In genomic region chr2:19362094-19362649, GRCh38 we compare ENCODE assay signal across 8 cellular contexts.
DNase-seq lines count a peak whose midpoint lies in the region; ATAC-seq and TF ChIP-seq lines count a peak whose summit lies in the region.

No MANE protein-coding gene starts in this region.

- peaks cover 22% of the 10 kb centered on the region for H3K4me1 Mint-ChIP-seq in memory B cell

- in situ Hi-C loops in brain microvascular endothelial cell (cut with HindIII; ENCODE audit: low pct_ligation_motif_present, low sequenced_read_pairs) = loop anchor here (10.0 to 25.0 kb wide), 2 partner anchors 500 to 837 kb away; no protein-coding TSS in a partner anchor

- peak overlapping the region; percentile 96 for H3K4me3 Mint-ChIP-seq in memory B cell

- peak; percentile 7 for DNase-seq in activated CD4-positive, alpha-beta T cell treated with anti-CD3 and anti-CD28 coated beads for 48 hours
- DNase-seq in activated CD4-positive, alpha-beta T cell treated with anti-CD3 and anti-CD28 coated beads, Interleukin-2, amount 50 U/mL, for 4 hours = no peak
- DNase-seq in NCI-H2171 (lab: John Stamatoyannopoulos, UW) (peak; percentile 55), brain microvascular endothelial cell (no peak), memory B cell (ENCODE audit: low spot score in 2 of 2) (peak in 1 of 2 donors; percentile 24), T1000 (lab: John Stamatoyannopoulos, UW) (no peak), anterior cingulate cortex (lab: John Stamatoyannopoulos, UW) (no peak)

- H3K36me3 ChIP-seq in brain microvascular endothelial cell (replicated peaks) = no peaks in the 10 kb centered on the region

- H3K9me3 Mint-ChIP-seq in memory B cell = no peaks in the 10 kb centered on the region

- H3K36me3 Mint-ChIP-seq in memory B cell = no peaks in the 10 kb centered on the region

- peaks cover 17% of the 10 kb centered on the region for H3K27me3 Mint-ChIP-seq in memory B cell

- no peak for TF ChIP-seq CTCF in brain microvascular endothelial cell (IDR thresholded peaks at IDR 0.05; ENCODE audit: low read depth, low read length, missing control alignments)

- H3K4me3 ChIP-seq in brain microvascular endothelial cell (ENCODE audit: low read depth, low read length) = peak overlapping the region; percentile 66

- H3K27ac Mint-ChIP-seq in memory B cell = peak overlapping the region; percentile 89

- no peaks in the 10 kb centered on the region for H3K27me3 ChIP-seq in brain microvascular endothelial cell (replicated peaks)

- peak overlapping the region; percentile 38 for H3K27ac ChIP-seq in brain microvascular endothelial cell

- ATAC-seq in memory B cell (ENCODE audit: low read depth) (peak; percentile 74), GM21381 (IDR thresholded peaks at IDR 0.05; ENCODE audit: unreplicated experiment) (no peak)

Comparison
In these comparisons a context has a peak if more than half of its experiments do, and no peak if none do; other contexts are left out.
1. DNase-seq: peak in activated CD4-positive, alpha-beta T cell treated with anti-CD3 and anti-CD28 coated beads for 48 hours (single experiment) and NCI-H2171 (single experiment); none in activated CD4-positive, alpha-beta T cell treated with anti-CD3 and anti-CD28 coated beads, Interleukin-2, amount 50 U/mL, for 4 hours (0 of 2), brain microvascular endothelial cell (single experiment), T1000 (single experiment) and anterior cingulate cortex (0 of 58).